In genomic region chr1:63662846-63663245, GRCh38 we compare ENCODE assay signal across 13 cellular contexts.
DNase-seq lines count a peak whose midpoint lies in the region; ATAC-seq, FAIRE-seq and TF ChIP-seq lines count a peak whose summit lies in the region.
"Had no signal": no experiment of that assay in that cellular context is flagged by ENCODE, and none has a peak within 500 bp of the region (broad histone marks: within the 10 kb centered on the region; RNA-seq: fewer than 3 reads in every experiment).

No MANE protein-coding gene starts in this region.

- no peak overlapping the region for H3K14ac ChIP-seq in H1 (ENCODE audit: insufficient read length)

- peaks cover 16% of the 10 kb centered on the region for H3K9me3 Mint-ChIP-seq in mesothelial cell of epicardium

- TF ChIP-seq EP300 in H1 (IDR thresholded peaks at IDR 0.05; ENCODE audit: borderline replicate concordance in 1 of 2, low read depth in 2 of 2, low read length in 2 of 2) = no peak

- H3K27me3 ChIP-seq in H1 (replicated peaks in 1 of 4; ENCODE audit: control insufficient read depth in 3 of 4, extremely low read depth in 1 of 4, insufficient read depth in 3 of 4, low read length in 3 of 4) = no peaks in the 10 kb centered on the region
- H3K27me3 ChIP-seq: stomach had no signal

- H3K4me1 Mint-ChIP-seq in mesothelial cell of epicardium = peaks cover 21% of the 10 kb centered on the region

- H2BK20ac ChIP-seq in H1 (ENCODE audit: low read length) = no peak overlapping the region

- H3K56ac ChIP-seq in H1 (replicated peaks; ENCODE audit: insufficient read length, low read depth, low read length) = no peak overlapping the region

- no peak overlapping the region for H4K5ac ChIP-seq in H1 (ENCODE audit: insufficient read length, low read depth, low read length)

- H3K23ac ChIP-seq in H1 (ENCODE audit: insufficient read length) = no peak overlapping the region

- H2AFZ ChIP-seq in H1 (ENCODE audit: low read length) = no peak overlapping the region

- peak overlapping the region; percentile 68 for H3K27ac Mint-ChIP-seq in mesothelial cell of epicardium
- H3K27ac Mint-ChIP-seq: activated CD8-positive, alpha-beta T cell treated with anti-CD3 and anti-CD28 coated beads, Interleukin-2, amount 10 ng/mL, durations not matched to agents 7 days and 5 days had no signal

- 0 out of 2 replicates have a peak overlapping the region, but pooled peaks have one; percentile 12 for H2BK12ac ChIP-seq in H1 (ENCODE audit: low read depth, low read length)

- no peaks in the 10 kb centered on the region; the same call in 1 of the 2 replicates for H3K23me2 ChIP-seq in H1 (ENCODE audit: low read depth, low read length)

- TF ChIP-seq CTCF in H1 (IDR thresholded peaks at IDR 0.05; ENCODE audit: control extremely low read depth in 1 of 3, insufficient read depth in 1 of 3, low read depth in 1 of 3, low read length in 3 of 3) (no peak), mesothelial cell of epicardium (IDR thresholded peaks at IDR 0.05; ENCODE audit: unreplicated experiment) (no peak)

- DNase-seq in DMS53 (lab: John Stamatoyannopoulos, UW) = peak; percentile 42
- DNase-seq in M059J (ENCODE audit: low read depth) = peak; percentile 97
- peak in 1 of 2 experiments; percentile 62 for DNase-seq in H1 (ENCODE audit: low read depth in 1 of 2, low spot score in 2 of 2)
- DNase-seq in mesothelial cell of epicardium (ENCODE audit: low spot score in 2 of 2, unreplicated experiment in 2 of 2) = no peak
- DNase-seq in Ammon's horn (ENCODE audit: low spot score) = no peak
- DNase-seq in RPMI8226 = no peak
- DNase-seq: activated CD8-positive, alpha-beta T cell treated with anti-CD3 and anti-CD28 coated beads, Interleukin-2, amount 10 ng/mL, durations not matched to agents 7 days and 5 days; naive thymus-derived CD8-positive, alpha-beta T cell had no signal

- H3K27me3 Mint-ChIP-seq in mesothelial cell of epicardium (ENCODE audit: low read depth) = no peaks in the 10 kb centered on the region
- H3K27me3 Mint-ChIP-seq: naive thymus-derived CD8-positive, alpha-beta T cell had no signal

- no peak overlapping the region for H3K9ac ChIP-seq in H1 (replicated peaks in 1 of 4; ENCODE audit: extremely low read depth in 1 of 4, low read depth in 3 of 4, low read length in 3 of 4)

- CTCF ChIA-PET in H1 (lab: Charles Lee; ENCODE audit: partially characterized antibody) = interaction anchor here (0.6 to 5.6 kb wide), 10 partner anchors 9 to 801 kb away, joined by 3 to 35 read pairs (median 4); no protein-coding TSS in a partner anchor

- FAIRE-seq in H1 (lab: Jason Lieb, UNC) = no peak
- FAIRE-seq: GM12891 had no signal

- H2AK5ac ChIP-seq in H1 (ENCODE audit: low read depth, low read length) = no peak overlapping the region; the same call in 1 of the 2 replicates

- no peaks in the 10 kb centered on the region for H3K79me1 ChIP-seq in H1 (ENCODE audit: low read depth, low read length)

- no peak overlapping the region for H3K4ac ChIP-seq in H1 (replicated peaks; ENCODE audit: insufficient read length, low read depth, low read length)

- ATAC-seq in HG03097 (IDR thresholded peaks at IDR 0.05; ENCODE audit: low FRiP score, unreplicated experiment) (no peak), HG02973 (IDR thresholded peaks at IDR 0.05; ENCODE audit: unreplicated experiment) (no peak)
- ATAC-seq: activated CD8-positive, alpha-beta T cell treated with anti-CD3 and anti-CD28 coated beads, Interleukin-2, amount 10 ng/mL, durations not matched to agents 7 days and 5 days; naive thymus-derived CD8-positive, alpha-beta T cell had no signal

- WGBS in H1 (ENCODE audit: extremely low coverage in 1 of 2, insufficient coverage in 1 of 2, insufficient read length in 1 of 2, insufficient replicate concordance in 2 of 2, low coverage in 1 of 2, low lambda C conversion rate in 2 of 2, missing lambda C conversion rate in 1 of 2), 2 experiments = 68 to 100% methylated on average over 1 to 4 of the region's 4 CpGs

- 0 out of 7 replicates have a peak, but pooled peaks cover 0 to 2% (median 0%) of the 10 kb centered on the region in 4 experiments for H3K4me1 ChIP-seq in H1 (replicated peaks in 1 of 4; ENCODE audit: control insufficient read depth in 3 of 4, insufficient read depth in 4 of 4, low read length in 3 of 4)

- no peak overlapping the region for H2BK120ac ChIP-seq in H1 (replicated peaks; ENCODE audit: low read depth, low read length)

- no peak overlapping the region for H2BK15ac ChIP-seq in H1 (ENCODE audit: low read length)

- no peak overlapping the region for H3K27ac ChIP-seq in H1 (ENCODE audit: low read depth, low read length)
- H3K27ac ChIP-seq: C4-2B had no signal

- no peak overlapping the region for H4K91ac ChIP-seq in H1 (replicated peaks; ENCODE audit: insufficient read length, low read length)

- no peak for TF ChIP-seq RAD21 in H1 (IDR thresholded peaks at IDR 0.05 in 1 of 2, conservative IDR thresholded peaks at IDR 0.05 in 1 of 2; ENCODE audit: low read depth in 2 of 2, low read length in 2 of 2)

- H3K36me3 Mint-ChIP-seq in mesothelial cell of epicardium = peaks cover 36% of the 10 kb centered on the region

- H2BK5ac ChIP-seq in H1 (ENCODE audit: low read depth, low read length) = 0 out of 2 replicates have a peak overlapping the region, but pooled peaks have one; percentile 71

- H3K4me2 ChIP-seq in H1 (ENCODE audit: insufficient read depth in 1 of 2, low read depth in 2 of 2, low read length in 2 of 2) = no peak overlapping the region

- H3K4me3 ChIP-seq in H1 (ENCODE audit: extremely low read depth in 1 of 4, insufficient read depth in 2 of 4, low read depth in 3 of 4, low read length in 4 of 4) = no peak overlapping the region
- H3K4me3 ChIP-seq: stomach had no signal

- H3K4me3 Mint-ChIP-seq in mesothelial cell of epicardium = no peak overlapping the region
- H3K4me3 Mint-ChIP-seq: activated CD8-positive, alpha-beta T cell treated with anti-CD3 and anti-CD28 coated beads, Interleukin-2, amount 10 ng/mL, durations not matched to agents 7 days and 5 days; naive thymus-derived CD8-positive, alpha-beta T cell had no signal

- 0 out of 4 replicates have a peak, but pooled peaks cover 0 to 3% of the 10 kb centered on the region in 2 experiments for H3K9me3 ChIP-seq in H1 (ENCODE audit: insufficient read depth in 2 of 2, low read depth in 1 of 2, low read length in 1 of 2)

- H3K79me2 ChIP-seq in H1 (ENCODE audit: control insufficient read depth in 1 of 2, insufficient read depth in 2 of 2, low read length in 2 of 2) = no peaks in the 10 kb centered on the region

- H4K8ac ChIP-seq in H1 (ENCODE audit: extremely low read depth, insufficient read depth, low read length) = no peak overlapping the region

- H3K18ac ChIP-seq in H1 (ENCODE audit: extremely low read depth, low read length) = no peak overlapping the region

- TF ChIP-seq POLR2A in H1 (IDR thresholded peaks at IDR 0.05; ENCODE audit: control extremely low read depth in 1 of 2, low read depth in 2 of 2, low read length in 2 of 2) = no peak

- no peaks in the 10 kb centered on the region for H3K36me3 ChIP-seq in H1 (ENCODE audit: control insufficient read depth in 2 of 4, insufficient read depth in 4 of 4, low read length in 3 of 4)

- POLR2A ChIA-PET in H1 (lab: Charles Lee; ENCODE audit: partially characterized antibody) = interaction anchor here (0.6 kb wide), 1 partner anchor 20 kb away, joined by 4 read pairs; no protein-coding TSS in a partner anchor

- no peaks in the 10 kb centered on the region for H4K20me1 ChIP-seq in H1 (replicated peaks in 1 of 2; ENCODE audit: control insufficient read depth in 1 of 2, insufficient read depth in 2 of 2, low read length in 2 of 2)

TF ChIP-seq in H1, 55 proteins besides CTCF, POLR2A, EP300 and RAD21:
- TF ChIP-seq MAX (IDR thresholded peaks at IDR 0.05) (0 out of 2 replicates have a peak, but pooled peaks have one; percentile 27), E2F6 (IDR thresholded peaks at IDR 0.05) (peak; percentile 46; the same call in 1 of the 2 replicates), JUND (IDR thresholded peaks at IDR 0.05; ENCODE audit: low read length) (peak; percentile 71; the same call in 1 of the 2 replicates), CBX8 (IDR thresholded peaks at IDR 0.05; ENCODE audit: borderline replicate concordance, low read depth, low read length) (no peak), TEAD4 (IDR thresholded peaks at IDR 0.05; ENCODE audit: low read depth, low read length) (0 out of 2 replicates have a peak, but pooled peaks have one; percentile 39), EGR1 (IDR thresholded peaks at IDR 0.05; ENCODE audit: borderline replicate concordance, low read depth, low read length) (no peak)

Comparison
In these comparisons a context has a peak if more than half of its experiments do, and no peak if none do; other contexts are left out.
1. DNase-seq: peak in DMS53 (single experiment) and M059J (single experiment); none in mesothelial cell of epicardium (0 of 2), Ammon's horn (single experiment) and RPMI8226 (single experiment).